Comparison of ENCODE assay signal across 13 cellular contexts in genomic region chr10:110326351-110327032, GRCh38.
DNase-seq lines count a peak whose midpoint lies in the region; ATAC-seq and TF ChIP-seq lines count a peak whose summit lies in the region.
"Had no signal": no experiment of that assay in that cellular context is flagged by ENCODE, and none has a peak within 500 bp of the region (broad histone marks: within the 10 kb centered on the region; RNA-seq: fewer than 3 reads in every experiment).

No MANE protein-coding gene starts in this region.

- H3K4me3 ChIP-seq in AG10803 (ENCODE audit: low read length) (no peak overlapping the region), WI38 (ENCODE audit: low read depth, low read length) (peak overlapping the region; percentile 7; the same call in 1 of the 2 replicates)

- peak; percentile 87 for DNase-seq in AG10803 (ENCODE audit: low read depth)
- DNase-seq in GM20000 (ENCODE audit: low spot score): peak; percentile 54
- DNase-seq in glomerular visceral epithelial cell (ENCODE audit: extremely low spot score): peak; percentile 61
- DNase-seq in NCI-H2196 (lab: John Stamatoyannopoulos, UW; ENCODE audit: unreplicated experiment): no peak
- no peak for DNase-seq in NCI-H2107 (lab: John Stamatoyannopoulos, UW)
- DNase-seq: activated gamma-delta T cell, head of caudate nucleus, NCI-H1694 treated with DMSO at 0.1 percent for 48 hours, nucleus accumbens, T-helper 17 cell had no signal

- TF ChIP-seq CTCF in AG10803 (conservative IDR thresholded peaks at IDR 0.05; ENCODE audit: low read length) (no peak), GM20000 (IDR thresholded peaks at IDR 0.05; ENCODE audit: extremely low read depth, missing control alignments) (no peak), WI38 (IDR thresholded peaks at IDR 0.05; ENCODE audit: low read depth, low read length) (no peak)

- ATAC-seq in GM21786 (IDR thresholded peaks at IDR 0.05; ENCODE audit: unreplicated experiment): no peak
- no peak for ATAC-seq in GM19035 (IDR thresholded peaks at IDR 0.05; ENCODE audit: unreplicated experiment)
- ATAC-seq: T-helper 17 cell had no signal

Comparison
In these comparisons a context has a peak if more than half of its experiments do, and no peak if none do; other contexts are left out.
1. DNase-seq: peak in AG10803 (single experiment), GM20000 (single experiment) and glomerular visceral epithelial cell (single experiment); none in NCI-H2196 (single experiment) and NCI-H2107 (single experiment).